ENCODE assay signal across 1 cellular context in the genomic region with DNA sequence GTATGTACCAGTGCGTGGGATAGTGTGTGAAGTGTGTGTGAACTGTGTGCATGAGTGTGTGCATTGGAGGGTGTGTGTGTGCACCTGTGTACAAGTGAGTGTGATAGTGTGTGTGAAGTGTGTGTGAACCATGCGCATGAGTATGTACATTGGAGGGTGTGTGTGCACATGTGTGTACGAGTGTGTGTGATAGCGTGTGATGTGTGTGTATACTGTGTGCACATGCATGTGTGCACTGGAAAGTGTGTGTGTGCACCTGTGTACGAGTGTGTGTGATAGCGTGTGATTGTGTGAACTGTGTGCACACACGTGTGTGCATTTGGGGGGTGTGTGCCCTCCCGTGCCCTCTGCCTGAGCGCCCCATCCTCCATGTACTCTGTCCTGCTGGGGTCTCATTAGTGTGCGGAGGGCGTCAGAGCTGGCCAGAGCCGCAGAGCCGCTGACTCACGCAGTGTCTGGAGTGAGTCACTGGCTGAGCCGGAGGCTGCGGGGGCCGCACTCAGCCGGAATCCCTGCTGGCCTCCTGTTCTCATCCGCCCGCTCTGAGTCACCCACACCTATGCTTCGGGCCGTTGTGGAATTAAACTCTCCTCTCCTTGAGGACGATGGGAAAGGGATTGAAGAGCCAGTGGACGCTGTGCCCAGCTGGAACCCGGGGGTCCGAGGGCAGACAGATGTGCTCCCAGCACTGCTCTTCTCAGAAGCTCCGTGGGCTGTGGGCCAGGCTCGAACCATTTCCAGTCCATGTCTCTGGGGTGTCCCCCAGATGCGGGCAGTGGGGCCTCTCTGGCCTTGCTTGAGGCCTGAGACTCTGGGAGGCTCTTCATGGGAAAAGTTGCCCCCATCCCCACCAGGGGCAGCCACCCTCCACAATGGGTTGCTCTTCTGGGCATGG.
TF ChIP-seq lines count a peak whose summit lies in the region.

No MANE protein-coding gene starts in this region.

TF ChIP-seq in K562, 482 proteins besides CTCF, POLR2A, EP300 and RAD21 (continued from another document and continues in another):
- TF ChIP-seq SNIP1 (IDR thresholded peaks at IDR 0.05; ENCODE audit: low read depth) (no peak), CEBPG (CRISPR knock-in tag; IDR thresholded peaks at IDR 0.05) (no peak), CEBPG (tag; conservative IDR thresholded peaks at IDR 0.05 in 1 of 2, IDR thresholded peaks at IDR 0.05 in 1 of 2) (no peak), IRF2 (CRISPR knock-in tag; IDR thresholded peaks at IDR 0.05) (no peak), SRF (CRISPR knock-in tag; IDR thresholded peaks at IDR 0.05) (no peak), JUNB (CRISPR knock-in tag; conservative IDR thresholded peaks at IDR 0.05) (peak; percentile 86), NRF1 (conservative IDR thresholded peaks at IDR 0.05 in 1 of 2, IDR thresholded peaks at IDR 0.05 in 1 of 2) (peak; percentile 60 to 63), OTX1 (CRISPR knock-in tag; IDR thresholded peaks at IDR 0.05) (no peak), BRD4 (IDR thresholded peaks at IDR 0.05) (no peak; the same call in 1 of the 2 replicates), FOXJ2 (tag; IDR thresholded peaks at IDR 0.05) (no peak), SMAD4 (CRISPR knock-in tag; conservative IDR thresholded peaks at IDR 0.05) (peak; percentile 95), ZBTB7A (IDR thresholded peaks at IDR 0.05; ENCODE audit: borderline replicate concordance, control insufficient read depth, low read depth, low read length) (peak; percentile 94), GABPB2 (CRISPR knock-in tag; conservative IDR thresholded peaks at IDR 0.05) (no peak), MAZ (CRISPR knock-in tag; conservative IDR thresholded peaks at IDR 0.05 in 1 of 2, IDR thresholded peaks at IDR 0.05 in 1 of 2) (peak in 1 of 2 experiments; percentile 44; a peak in 1 of 4 replicates), FOXP1 (CRISPR knock-in tag; IDR thresholded peaks at IDR 0.05) (no peak), ZNF57 (CRISPR knock-in tag; IDR thresholded peaks at IDR 0.05) (no peak), SREBF1 (IDR thresholded peaks at IDR 0.05; ENCODE audit: borderline replicate concordance, low read depth, low read length) (no peak), NCOA2 (IDR thresholded peaks at IDR 0.05; ENCODE audit: partially characterized antibody in 2 of 2) (no peak), TAF9B (IDR thresholded peaks at IDR 0.05; ENCODE audit: partially characterized antibody) (no peak), MTA3 (IDR thresholded peaks at IDR 0.05; ENCODE audit: borderline replicate concordance) (no peak), EHMT2 (IDR thresholded peaks at IDR 0.05) (no peak), NFE2L1 (tag; IDR thresholded peaks at IDR 0.05; ENCODE audit: borderline replicate concordance, low read depth) (no peak), ETV5 (CRISPR knock-in tag; IDR thresholded peaks at IDR 0.05; ENCODE audit: low read depth) (peak; percentile 94), U2AF1 (optimal IDR thresholded peaks at IDR 0.05; ENCODE audit: low read depth, low read length) (no peak), PCBP1 (IDR thresholded peaks at IDR 0.05; ENCODE audit: low read depth, low read length, poor library complexity, severe bottlenecking) (no peak), ZNF184 (CRISPR knock-in tag; IDR thresholded peaks at IDR 0.05) (no peak), POLR2H (tag; IDR thresholded peaks at IDR 0.05; ENCODE audit: low read depth) (no peak), POLR2AphosphoS2 (IDR thresholded peaks at IDR 0.05; ENCODE audit: low read length) (no peak), ZNF431 (CRISPR knock-in tag; IDR thresholded peaks at IDR 0.05) (no peak), TCFL5 (CRISPR knock-in tag; conservative IDR thresholded peaks at IDR 0.05) (no peak), ZNF146 (CRISPR knock-in tag; IDR thresholded peaks at IDR 0.05; ENCODE audit: unreplicated experiment) (no peak), TCF7 (IDR thresholded peaks at IDR 0.05; ENCODE audit: borderline replicate concordance) (no peak), CBX2 (IDR thresholded peaks at IDR 0.05; ENCODE audit: insufficient read depth, low read length, poor library complexity, severe bottlenecking) (no peak)
- TF ChIP-seq, protein P1, sequence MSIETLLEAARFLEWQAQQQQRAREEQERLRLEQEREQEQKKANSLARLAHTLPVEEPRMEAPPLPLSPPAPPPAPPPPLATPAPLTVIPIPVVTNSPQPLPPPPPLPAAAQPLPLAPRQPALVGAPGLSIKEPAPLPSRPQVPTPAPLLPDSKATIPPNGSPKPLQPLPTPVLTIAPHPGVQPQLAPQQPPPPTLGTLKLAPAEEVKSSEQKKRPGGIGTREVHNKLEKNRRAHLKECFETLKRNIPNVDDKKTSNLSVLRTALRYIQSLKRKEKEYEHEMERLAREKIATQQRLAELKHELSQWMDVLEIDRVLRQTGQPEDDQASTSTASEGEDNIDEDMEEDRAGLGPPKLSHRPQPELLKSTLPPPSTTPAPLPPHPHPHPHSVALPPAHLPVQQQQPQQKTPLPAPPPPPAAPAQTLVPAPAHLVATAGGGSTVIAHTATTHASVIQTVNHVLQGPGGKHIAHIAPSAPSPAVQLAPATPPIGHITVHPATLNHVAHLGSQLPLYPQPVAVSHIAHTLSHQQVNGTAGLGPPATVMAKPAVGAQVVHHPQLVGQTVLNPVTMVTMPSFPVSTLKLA (conservative IDR thresholded peaks at IDR 0.05), result no peak
- TF ChIP-seq, protein P2, sequence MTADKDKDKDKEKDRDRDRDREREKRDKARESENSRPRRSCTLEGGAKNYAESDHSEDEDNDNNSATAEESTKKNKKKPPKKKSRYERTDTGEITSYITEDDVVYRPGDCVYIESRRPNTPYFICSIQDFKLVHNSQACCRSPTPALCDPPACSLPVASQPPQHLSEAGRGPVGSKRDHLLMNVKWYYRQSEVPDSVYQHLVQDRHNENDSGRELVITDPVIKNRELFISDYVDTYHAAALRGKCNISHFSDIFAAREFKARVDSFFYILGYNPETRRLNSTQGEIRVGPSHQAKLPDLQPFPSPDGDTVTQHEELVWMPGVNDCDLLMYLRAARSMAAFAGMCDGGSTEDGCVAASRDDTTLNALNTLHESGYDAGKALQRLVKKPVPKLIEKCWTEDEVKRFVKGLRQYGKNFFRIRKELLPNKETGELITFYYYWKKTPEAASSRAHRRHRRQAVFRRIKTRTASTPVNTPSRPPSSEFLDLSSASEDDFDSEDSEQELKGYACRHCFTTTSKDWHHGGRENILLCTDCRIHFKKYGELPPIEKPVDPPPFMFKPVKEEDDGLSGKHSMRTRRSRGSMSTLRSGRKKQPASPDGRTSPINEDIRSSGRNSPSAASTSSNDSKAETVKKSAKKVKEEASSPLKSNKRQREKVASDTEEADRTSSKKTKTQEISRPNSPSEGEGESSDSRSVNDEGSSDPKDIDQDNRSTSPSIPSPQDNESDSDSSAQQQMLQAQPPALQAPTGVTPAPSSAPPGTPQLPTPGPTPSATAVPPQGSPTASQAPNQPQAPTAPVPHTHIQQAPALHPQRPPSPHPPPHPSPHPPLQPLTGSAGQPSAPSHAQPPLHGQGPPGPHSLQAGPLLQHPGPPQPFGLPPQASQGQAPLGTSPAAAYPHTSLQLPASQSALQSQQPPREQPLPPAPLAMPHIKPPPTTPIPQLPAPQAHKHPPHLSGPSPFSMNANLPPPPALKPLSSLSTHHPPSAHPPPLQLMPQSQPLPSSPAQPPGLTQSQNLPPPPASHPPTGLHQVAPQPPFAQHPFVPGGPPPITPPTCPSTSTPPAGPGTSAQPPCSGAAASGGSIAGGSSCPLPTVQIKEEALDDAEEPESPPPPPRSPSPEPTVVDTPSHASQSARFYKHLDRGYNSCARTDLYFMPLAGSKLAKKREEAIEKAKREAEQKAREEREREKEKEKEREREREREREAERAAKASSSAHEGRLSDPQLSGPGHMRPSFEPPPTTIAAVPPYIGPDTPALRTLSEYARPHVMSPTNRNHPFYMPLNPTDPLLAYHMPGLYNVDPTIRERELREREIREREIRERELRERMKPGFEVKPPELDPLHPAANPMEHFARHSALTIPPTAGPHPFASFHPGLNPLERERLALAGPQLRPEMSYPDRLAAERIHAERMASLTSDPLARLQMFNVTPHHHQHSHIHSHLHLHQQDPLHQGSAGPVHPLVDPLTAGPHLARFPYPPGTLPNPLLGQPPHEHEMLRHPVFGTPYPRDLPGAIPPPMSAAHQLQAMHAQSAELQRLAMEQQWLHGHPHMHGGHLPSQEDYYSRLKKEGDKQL (CRISPR knock-in tag; IDR thresholded peaks at IDR 0.05; ENCODE audit: borderline replicate concordance), result no peak
- TF ChIP-seq, protein P3, sequence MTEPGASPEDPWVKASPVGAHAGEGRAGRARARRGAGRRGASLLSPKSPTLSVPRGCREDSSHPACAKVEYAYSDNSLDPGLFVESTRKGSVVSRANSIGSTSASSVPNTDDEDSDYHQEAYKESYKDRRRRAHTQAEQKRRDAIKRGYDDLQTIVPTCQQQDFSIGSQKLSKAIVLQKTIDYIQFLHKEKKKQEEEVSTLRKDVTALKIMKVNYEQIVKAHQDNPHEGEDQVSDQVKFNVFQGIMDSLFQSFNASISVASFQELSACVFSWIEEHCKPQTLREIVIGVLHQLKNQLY (CRISPR knock-in tag; conservative IDR thresholded peaks at IDR 0.05), result no peak
- TF ChIP-seq, protein P4, sequence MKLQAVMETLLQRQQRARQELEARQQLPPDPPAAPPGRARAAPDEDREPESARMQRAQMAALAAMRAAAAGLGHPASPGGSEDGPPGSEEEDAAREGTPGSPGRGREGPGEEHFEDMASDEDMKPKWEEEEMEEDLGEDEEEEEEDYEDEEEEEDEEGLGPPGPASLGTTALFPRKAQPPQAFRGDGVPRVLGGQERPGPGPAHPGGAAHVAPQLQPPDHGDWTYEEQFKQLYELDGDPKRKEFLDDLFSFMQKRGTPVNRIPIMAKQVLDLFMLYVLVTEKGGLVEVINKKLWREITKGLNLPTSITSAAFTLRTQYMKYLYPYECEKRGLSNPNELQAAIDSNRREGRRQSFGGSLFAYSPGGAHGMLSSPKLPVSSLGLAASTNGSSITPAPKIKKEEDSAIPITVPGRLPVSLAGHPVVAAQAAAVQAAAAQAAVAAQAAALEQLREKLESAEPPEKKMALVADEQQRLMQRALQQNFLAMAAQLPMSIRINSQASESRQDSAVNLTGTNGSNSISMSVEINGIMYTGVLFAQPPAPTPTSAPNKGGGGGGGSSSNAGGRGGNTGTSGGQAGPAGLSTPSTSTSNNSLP (IDR thresholded peaks at IDR 0.05; ENCODE audit: borderline replicate concordance, low read depth, low read length), result no peak
- TF ChIP-seq, protein P5, sequence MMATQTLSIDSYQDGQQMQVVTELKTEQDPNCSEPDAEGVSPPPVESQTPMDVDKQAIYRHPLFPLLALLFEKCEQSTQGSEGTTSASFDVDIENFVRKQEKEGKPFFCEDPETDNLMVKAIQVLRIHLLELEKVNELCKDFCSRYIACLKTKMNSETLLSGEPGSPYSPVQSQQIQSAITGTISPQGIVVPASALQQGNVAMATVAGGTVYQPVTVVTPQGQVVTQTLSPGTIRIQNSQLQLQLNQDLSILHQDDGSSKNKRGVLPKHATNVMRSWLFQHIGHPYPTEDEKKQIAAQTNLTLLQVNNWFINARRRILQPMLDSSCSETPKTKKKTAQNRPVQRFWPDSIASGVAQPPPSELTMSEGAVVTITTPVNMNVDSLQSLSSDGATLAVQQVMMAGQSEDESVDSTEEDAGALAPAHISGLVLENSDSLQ (IDR thresholded peaks at IDR 0.05), result no peak
- TF ChIP-seq, protein P6, sequence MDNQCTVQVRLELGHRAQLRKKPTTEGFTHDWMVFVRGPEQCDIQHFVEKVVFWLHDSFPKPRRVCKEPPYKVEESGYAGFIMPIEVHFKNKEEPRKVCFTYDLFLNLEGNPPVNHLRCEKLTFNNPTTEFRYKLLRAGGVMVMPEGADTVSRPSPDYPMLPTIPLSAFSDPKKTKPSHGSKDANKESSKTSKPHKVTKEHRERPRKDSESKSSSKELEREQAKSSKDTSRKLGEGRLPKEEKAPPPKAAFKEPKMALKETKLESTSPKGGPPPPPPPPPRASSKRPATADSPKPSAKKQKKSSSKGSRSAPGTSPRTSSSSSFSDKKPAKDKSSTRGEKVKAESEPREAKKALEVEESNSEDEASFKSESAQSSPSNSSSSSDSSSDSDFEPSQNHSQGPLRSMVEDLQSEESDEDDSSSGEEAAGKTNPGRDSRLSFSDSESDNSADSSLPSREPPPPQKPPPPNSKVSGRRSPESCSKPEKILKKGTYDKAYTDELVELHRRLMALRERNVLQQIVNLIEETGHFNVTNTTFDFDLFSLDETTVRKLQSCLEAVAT (IDR thresholded peaks at IDR 0.05), result peak; percentile 31 to 53; a peak in 1 of 4 replicates
- TF ChIP-seq, protein P7, sequence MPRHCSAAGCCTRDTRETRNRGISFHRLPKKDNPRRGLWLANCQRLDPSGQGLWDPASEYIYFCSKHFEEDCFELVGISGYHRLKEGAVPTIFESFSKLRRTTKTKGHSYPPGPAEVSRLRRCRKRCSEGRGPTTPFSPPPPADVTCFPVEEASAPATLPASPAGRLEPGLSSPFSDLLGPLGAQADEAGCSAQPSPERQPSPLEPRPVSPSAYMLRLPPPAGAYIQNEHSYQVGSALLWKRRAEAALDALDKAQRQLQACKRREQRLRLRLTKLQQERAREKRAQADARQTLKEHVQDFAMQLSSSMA (CRISPR knock-in tag; IDR thresholded peaks at IDR 0.05), result no peak
- TF ChIP-seq, protein P8, sequence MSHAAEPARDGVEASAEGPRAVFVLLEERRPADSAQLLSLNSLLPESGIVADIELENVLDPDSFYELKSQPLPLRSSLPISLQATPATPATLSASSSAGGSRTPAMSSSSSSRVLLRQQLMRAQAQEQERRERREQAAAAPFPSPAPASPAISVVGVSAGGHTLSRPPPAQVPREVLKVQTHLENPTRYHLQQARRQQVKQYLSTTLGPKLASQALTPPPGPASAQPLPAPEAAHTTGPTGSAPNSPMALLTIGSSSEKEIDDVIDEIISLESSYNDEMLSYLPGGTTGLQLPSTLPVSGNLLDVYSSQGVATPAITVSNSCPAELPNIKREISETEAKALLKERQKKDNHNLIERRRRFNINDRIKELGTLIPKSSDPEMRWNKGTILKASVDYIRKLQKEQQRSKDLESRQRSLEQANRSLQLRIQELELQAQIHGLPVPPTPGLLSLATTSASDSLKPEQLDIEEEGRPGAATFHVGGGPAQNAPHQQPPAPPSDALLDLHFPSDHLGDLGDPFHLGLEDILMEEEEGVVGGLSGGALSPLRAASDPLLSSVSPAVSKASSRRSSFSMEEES (CRISPR knock-in tag; IDR thresholded peaks at IDR 0.05), result no peak
- TF ChIP-seq, protein P9, sequence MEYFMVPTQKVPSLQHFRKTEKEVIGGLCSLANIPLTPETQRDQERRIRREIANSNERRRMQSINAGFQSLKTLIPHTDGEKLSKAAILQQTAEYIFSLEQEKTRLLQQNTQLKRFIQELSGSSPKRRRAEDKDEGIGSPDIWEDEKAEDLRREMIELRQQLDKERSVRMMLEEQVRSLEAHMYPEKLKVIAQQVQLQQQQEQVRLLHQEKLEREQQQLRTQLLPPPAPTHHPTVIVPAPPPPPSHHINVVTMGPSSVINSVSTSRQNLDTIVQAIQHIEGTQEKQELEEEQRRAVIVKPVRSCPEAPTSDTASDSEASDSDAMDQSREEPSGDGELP (CRISPR knock-in tag; IDR thresholded peaks at IDR 0.05; ENCODE audit: borderline replicate concordance), result peak; percentile 83; the same call in 1 of the 2 replicates
